In the genomic region with DNA sequence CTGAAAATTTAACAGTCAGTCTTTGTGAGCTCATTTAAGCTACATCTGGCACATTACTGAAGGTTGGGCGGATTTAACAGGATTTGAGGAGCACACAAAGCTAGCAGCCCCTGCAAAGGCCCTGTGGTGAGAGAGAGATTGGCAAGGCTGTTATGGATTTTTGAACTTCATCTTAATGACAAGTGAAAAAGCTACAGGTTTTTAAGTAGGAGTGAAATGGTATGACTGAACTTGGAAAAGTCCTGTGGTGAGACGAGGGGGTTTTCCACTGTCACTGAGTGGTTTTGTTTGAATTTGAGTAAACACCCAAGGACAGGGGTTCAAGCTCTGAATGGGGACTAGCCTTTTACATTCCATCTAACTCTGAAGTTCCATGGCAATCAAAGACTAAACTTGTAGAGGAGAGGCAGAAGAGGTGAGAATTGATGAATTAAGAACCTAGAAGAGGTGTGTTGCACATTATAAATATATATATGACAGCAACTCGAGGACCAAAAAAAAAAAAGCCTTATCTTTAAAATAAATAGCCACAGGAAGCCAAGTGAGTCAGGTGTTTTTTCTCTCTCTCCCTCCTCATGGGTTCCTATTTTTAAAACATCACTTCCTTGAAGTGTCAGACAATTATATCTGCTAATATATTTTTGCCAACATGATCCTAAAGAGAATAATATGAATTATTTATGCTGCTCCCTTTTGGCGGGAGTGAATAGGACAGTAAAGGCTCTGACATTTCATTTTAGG, we compare ENCODE assay signal across 12 cellular contexts. TPM values are rescaled to one million over a fixed set of nuclear protein-coding genes. Genes with fewer than 3 reads are reported as not detected.
DNase-seq lines count a peak whose midpoint lies in the region; ATAC-seq and TF ChIP-seq lines count a peak whose summit lies in the region.
"Had no signal": no experiment of that assay in that cellular context is flagged by ENCODE, and none has a peak within 500 bp of the region (broad histone marks: within the 10 kb centered on the region; RNA-seq: fewer than 3 reads in every experiment).

No MANE protein-coding gene starts in this region.

- H3K9me3 Mint-ChIP-seq in activated CD4-positive, alpha-beta T cell treated with anti-CD3 and anti-CD28 coated beads, Interleukin-2, amount 10 ng/mL, durations not matched to agents 7 days and 5 days, result peaks cover 7% of the 10 kb centered on the region
- peaks cover 9% of the 10 kb centered on the region for H3K9me3 Mint-ChIP-seq in T-helper 1 cell treated with Interleukin-12 subunit alpha and Interleukin-12 subunit beta and Interleukin-4 antibody, amounts not matched to agents 30 μg/mL and 1 μg/mL, for 36 hours
- H3K9me3 Mint-ChIP-seq in natural killer cell, result no peaks in the 10 kb centered on the region

- no peaks in the 10 kb centered on the region for H3K36me3 ChIP-seq in thyroid gland

- peaks cover 34% of the 10 kb centered on the region for H3K4me1 Mint-ChIP-seq in activated CD4-positive, alpha-beta T cell treated with anti-CD3 and anti-CD28 coated beads, Interleukin-2, amount 10 ng/mL, durations not matched to agents 7 days and 5 days
- H3K4me1 Mint-ChIP-seq in T-helper 1 cell treated with Interleukin-12 subunit alpha and Interleukin-12 subunit beta and Interleukin-4 antibody, amounts not matched to agents 30 μg/mL and 1 μg/mL, for 36 hours (ENCODE audit: low read depth), result peaks cover 36% of the 10 kb centered on the region
- H3K4me1 Mint-ChIP-seq in natural killer cell, result peaks cover 23 to 26% of the 10 kb centered on the region in 2 donors

- no peak overlapping the region for H3K27ac ChIP-seq in thyroid gland

- no peak overlapping the region for H3K4me3 ChIP-seq in thyroid gland (replicated peaks in 1 of 3)

- no peak for DNase-seq in activated CD4-positive, alpha-beta T cell treated with anti-CD3 and anti-CD28 coated beads, Interleukin-2, amount 10 ng/mL, durations not matched to agents 7 days and 5 days
- no peak for DNase-seq in activated CD4-positive, alpha-beta T cell treated with anti-CD3 and anti-CD28 coated beads for 1 hour
- DNase-seq in natural killer cell, result no peak
- DNase-seq in thyroid gland, result no peak
- DNase-seq in A172 (ENCODE audit: low spot score), result no peak
- DNase-seq: activated CD8-positive, alpha-beta memory T cell treated with anti-CD3 and anti-CD28 coated beads, Interleukin-2, amount 10 ng/mL, durations not matched to agents 7 days and 5 days; mesendoderm; NCI-H1105 had no signal

- ATAC-seq in natural killer cell (peak in 2 of 3 donors; percentile 34 to 36), GM21737 (IDR thresholded peaks at IDR 0.05; ENCODE audit: unreplicated experiment) (no peak)
- ATAC-seq: activated CD8-positive, alpha-beta memory T cell treated with anti-CD3 and anti-CD28 coated beads, Interleukin-2, amount 10 ng/mL, durations not matched to agents 7 days and 5 days had no signal

- POLR2A ChIA-PET in activated CD4-positive, alpha-beta T cell treated with anti-CD3 and anti-CD28 coated beads, Interleukin-2, amount 10 ng/mL, durations not matched to agents 7 days and 5 days (lab: Charles Lee), result no interaction called here

- CTCF ChIA-PET in activated CD4-positive, alpha-beta T cell treated with anti-CD3 and anti-CD28 coated beads, Interleukin-2, amount 10 ng/mL, durations not matched to agents 7 days and 5 days (lab: Charles Lee), result interaction anchor here (0.9 to 1.3 kb wide), 2 partner anchors 30 to 62 kb away, joined by 3 read pairs; no protein-coding TSS in a partner anchor

- peak; percentile 22 for TF ChIP-seq POLR2A in GM19099 (IDR thresholded peaks at IDR 0.05; ENCODE audit: extremely low read depth, insufficient read length, low read depth)
- TF ChIP-seq POLR2A in thyroid gland (IDR thresholded peaks at IDR 0.05), result no peak

- H3K27ac Mint-ChIP-seq in activated CD4-positive, alpha-beta T cell treated with anti-CD3 and anti-CD28 coated beads, Interleukin-2, amount 10 ng/mL, durations not matched to agents 7 days and 5 days, result peak overlapping the region; percentile 4
- H3K27ac Mint-ChIP-seq in T-helper 1 cell treated with Interleukin-12 subunit alpha and Interleukin-12 subunit beta and Interleukin-4 antibody, amounts not matched to agents 30 μg/mL and 1 μg/mL, for 36 hours, result peak overlapping the region; percentile 88
- H3K27ac Mint-ChIP-seq in natural killer cell, result peak overlapping the region; percentile 54 to 58
- H3K27ac Mint-ChIP-seq: activated CD8-positive, alpha-beta memory T cell treated with anti-CD3 and anti-CD28 coated beads, Interleukin-2, amount 10 ng/mL, durations not matched to agents 7 days and 5 days had no signal

- no peak for TF ChIP-seq CTCF in natural killer cell (IDR thresholded peaks at IDR 0.05)
- TF ChIP-seq CTCF in thyroid gland (IDR thresholded peaks at IDR 0.05), result no peak

- H3K27me3 ChIP-seq in thyroid gland, result no peaks in the 10 kb centered on the region

- H3K4me1 ChIP-seq in thyroid gland, result no peaks in the 10 kb centered on the region

- no peak overlapping the region for H3K4me3 Mint-ChIP-seq in activated CD4-positive, alpha-beta T cell treated with anti-CD3 and anti-CD28 coated beads, Interleukin-2, amount 10 ng/mL, durations not matched to agents 7 days and 5 days
- H3K4me3 Mint-ChIP-seq in T-helper 1 cell treated with Interleukin-12 subunit alpha and Interleukin-12 subunit beta and Interleukin-4 antibody, amounts not matched to agents 30 μg/mL and 1 μg/mL, for 36 hours, result peak overlapping the region; percentile 54
- peak overlapping the region; percentile 47 for H3K4me3 Mint-ChIP-seq in natural killer cell
- H3K4me3 Mint-ChIP-seq: activated CD8-positive, alpha-beta memory T cell treated with anti-CD3 and anti-CD28 coated beads, Interleukin-2, amount 10 ng/mL, durations not matched to agents 7 days and 5 days had no signal

- intact Hi-C loops in natural killer cell (cut with micrococcal nuclease) (no loop called here), thyroid gland (cut with DNase I) (no loop called here)

- peaks cover under 1% of the 10 kb centered on the region for H3K27me3 Mint-ChIP-seq in activated CD4-positive, alpha-beta T cell treated with anti-CD3 and anti-CD28 coated beads, Interleukin-2, amount 10 ng/mL, durations not matched to agents 7 days and 5 days
- H3K27me3 Mint-ChIP-seq in T-helper 1 cell treated with Interleukin-12 subunit alpha and Interleukin-12 subunit beta and Interleukin-4 antibody, amounts not matched to agents 30 μg/mL and 1 μg/mL, for 36 hours (ENCODE audit: low read depth), result no peaks in the 10 kb centered on the region
- peaks cover 0 to 2% of the 10 kb centered on the region in 2 donors for H3K27me3 Mint-ChIP-seq in natural killer cell (ENCODE audit: low read depth in 2 of 2)

- no peaks in the 10 kb centered on the region for H3K36me3 Mint-ChIP-seq in activated CD4-positive, alpha-beta T cell treated with anti-CD3 and anti-CD28 coated beads, Interleukin-2, amount 10 ng/mL, durations not matched to agents 7 days and 5 days (ENCODE audit: low read depth)
- H3K36me3 Mint-ChIP-seq in T-helper 1 cell treated with Interleukin-12 subunit alpha and Interleukin-12 subunit beta and Interleukin-4 antibody, amounts not matched to agents 30 μg/mL and 1 μg/mL, for 36 hours (ENCODE audit: low read depth), result peaks cover 1% of the 10 kb centered on the region
- no peaks in the 10 kb centered on the region for H3K36me3 Mint-ChIP-seq in natural killer cell
- H3K36me3 Mint-ChIP-seq: activated CD8-positive, alpha-beta memory T cell treated with anti-CD3 and anti-CD28 coated beads, Interleukin-2, amount 10 ng/mL, durations not matched to agents 7 days and 5 days had no signal

- WGBS in thyroid gland, 2 donors, result 50 to 73% methylated on average over 4 of the region's 4 CpGs

- H3K9me3 ChIP-seq in thyroid gland, result no peaks in the 10 kb centered on the region

RNA-seq across cellular contexts. Expression of gene CLNK, which starts 47.8 kb away (rescaled TPM):
- total RNA-seq in activated CD4-positive, alpha-beta T cell treated with anti-CD3 and anti-CD28 coated beads, Interleukin-2, amount 10 ng/mL, durations not matched to agents 7 days and 5 days, result not detected
- total RNA-seq in natural killer cell, result 1 to 10 TPM in 2 of 3 donors, under 1 TPM in 1; 1.00 to 1.1 (median 1.0) TPM
- total RNA-seq in thyroid gland, result not detected
- not detected in 2 replicates for total RNA-seq in A172 (2014; rRNA removed; shearing (Covaris generic))
- total RNA-seq: osteocyte had no signal

Comparison
In these comparisons a context has a peak if more than half of its experiments do, and no peak if none do; other contexts are left out.
1. H3K27ac Mint-ChIP-seq: peak in every context shown above with its lines; median percentile 88 in T-helper 1 cell treated with Interleukin-12 subunit alpha and Interleukin-12 subunit beta and Interleukin-4 antibody, amounts not matched to agents 30 μg/mL and 1 μg/mL, for 36 hours; 56 in natural killer cell; 4 in activated CD4-positive, alpha-beta T cell treated with anti-CD3 and anti-CD28 coated beads, Interleukin-2, amount 10 ng/mL, durations not matched to agents 7 days and 5 days.